Comparison of ENCODE assay signal across 21 cellular contexts in genomic region chr10:90885176-90885575, GRCh38. TPM values are rescaled to one million over a fixed set of nuclear protein-coding genes. Genes with fewer than 3 reads are reported as not detected.
DNase-seq lines count a peak whose midpoint lies in the region; ATAC-seq and TF ChIP-seq lines count a peak whose summit lies in the region.
"Had no signal": no experiment of that assay in that cellular context is flagged by ENCODE, and none has a peak within 500 bp of the region (broad histone marks: within the 10 kb centered on the region; RNA-seq: fewer than 3 reads in every experiment).

No MANE protein-coding gene starts in this region.

- H4K5ac ChIP-seq in IMR-90 (ENCODE audit: low read depth, low read length): peak overlapping the region; percentile 60; the same call in 1 of the 2 replicates

- H3K4me3 ChIP-seq in AG09309 (ENCODE audit: control insufficient read depth, low read depth, low read length) (no peak overlapping the region), IMR-90 (ENCODE audit: insufficient read depth, low read depth, low read length) (no peak overlapping the region), brain microvascular endothelial cell (ENCODE audit: low read depth, low read length) (no peak overlapping the region), left lung (no peak overlapping the region)

- H3K4me1 ChIP-seq in IMR-90 (ENCODE audit: control insufficient read depth, insufficient read depth, low read length) (peaks cover 17% of the 10 kb centered on the region), left lung (no peaks in the 10 kb centered on the region)

- no peak overlapping the region for H2BK15ac ChIP-seq in IMR-90 (ENCODE audit: low read depth, low read length)

- in situ Hi-C loops in IMR-90 (cut with MboI; ENCODE audit: low sequenced_read_pairs) (no loop called here), brain microvascular endothelial cell (cut with HindIII; ENCODE audit: low pct_ligation_motif_present, low sequenced_read_pairs) (no loop called here)

- peak overlapping the region; percentile 1; the same call in 1 of the 2 replicates for H4K91ac ChIP-seq in IMR-90 (ENCODE audit: insufficient read depth, low read depth, low read length)

- no peak overlapping the region for H3K23ac ChIP-seq in IMR-90 (ENCODE audit: low read depth, low read length)

- peaks cover 6 to 14% of the 10 kb centered on the region in 2 experiments; a peak in 3 of 4 replicates for H3K79me1 ChIP-seq in IMR-90 (ENCODE audit: low read depth in 1 of 2, low read length in 2 of 2)

- no peak for TF ChIP-seq POLR2A in IMR-90 (IDR thresholded peaks at IDR 0.05; ENCODE audit: low read depth, low read length)

- H2AK5ac ChIP-seq in IMR-90 (ENCODE audit: low read depth, low read length): no peak overlapping the region

- H4K20me1 ChIP-seq in IMR-90 (ENCODE audit: insufficient read depth, low read length): no peaks in the 10 kb centered on the region

- peak overlapping the region; percentile 91 for H2BK5ac ChIP-seq in IMR-90 (ENCODE audit: low read depth, low read length, poor library complexity, severe bottlenecking)

- H3K9me1 ChIP-seq in IMR-90 (ENCODE audit: insufficient read depth, low read length): peaks cover 3% of the 10 kb centered on the region; the same call in 1 of the 2 replicates

- no peak overlapping the region for H2BK20ac ChIP-seq in IMR-90 (ENCODE audit: low read depth, low read length)

- TF ChIP-seq RAD21 in IMR-90 (IDR thresholded peaks at IDR 0.05; ENCODE audit: low read length): no peak

- no peak overlapping the region for H2AFZ ChIP-seq in IMR-90 (replicated peaks; ENCODE audit: low read length, poor library complexity)

- H3K27me3 ChIP-seq in IMR-90 (ENCODE audit: control insufficient read depth, insufficient read depth, low read length): no peaks in the 10 kb centered on the region
- H3K27me3 ChIP-seq in brain microvascular endothelial cell (replicated peaks): no peaks in the 10 kb centered on the region
- no peaks in the 10 kb centered on the region for H3K27me3 ChIP-seq in left lung

- ATAC-seq in IMR-90 (ENCODE audit: low read depth) (peak; percentile 86), left lung (peak; percentile 30), GM19452 (IDR thresholded peaks at IDR 0.05; ENCODE audit: unreplicated experiment) (no peak)

- no peaks in the 10 kb centered on the region for H3K9me3 Mint-ChIP-seq in activated naive CD8-positive, alpha-beta T cell treated with anti-CD3 and anti-CD28 coated beads for 36 hours
- H3K9me3 Mint-ChIP-seq: immature natural killer cell; stimulated activated naive CD8-positive, alpha-beta T cell treated with anti-CD3 and anti-CD28 coated beads, Interleukin-15, Interleukin-2, amounts not matched to agents 100 ng/mL and 50 ng/mL, for 24 hours had no signal

- no peak overlapping the region for H3K4me3 Mint-ChIP-seq in activated naive CD8-positive, alpha-beta T cell treated with anti-CD3 and anti-CD28 coated beads for 36 hours
- H3K4me3 Mint-ChIP-seq: immature natural killer cell; stimulated activated naive CD8-positive, alpha-beta T cell treated with anti-CD3 and anti-CD28 coated beads, Interleukin-15, Interleukin-2, amounts not matched to agents 100 ng/mL and 50 ng/mL, for 24 hours had no signal

- H3K27me3 Mint-ChIP-seq in activated naive CD8-positive, alpha-beta T cell treated with anti-CD3 and anti-CD28 coated beads for 36 hours: no peaks in the 10 kb centered on the region
- H3K27me3 Mint-ChIP-seq: stimulated activated naive CD8-positive, alpha-beta T cell treated with anti-CD3 and anti-CD28 coated beads, Interleukin-15, Interleukin-2, amounts not matched to agents 100 ng/mL and 50 ng/mL, for 24 hours had no signal

- peak; percentile 67 for DNase-seq in AG09309 (ENCODE audit: low read depth)
- DNase-seq in IMR-90: peak; percentile 85
- peak; percentile 71 for DNase-seq in brain microvascular endothelial cell
- DNase-seq in left lung: no peak
- no peak for DNase-seq in activated effector memory CD4-positive, alpha-beta T cell treated with anti-CD3 and anti-CD28 coated beads, Interleukin-2, amount 50 U/mL, for 16 hours
- DNase-seq in activated naive CD8-positive, alpha-beta T cell treated with anti-CD3 and anti-CD28 coated beads for 36 hours: no peak
- DNase-seq in NCI-H1105 treated with DMSO at 0.1 percent for 48 hours (lab: John Stamatoyannopoulos, UW): no peak
- DNase-seq: ACHN; activated CD4-positive, alpha-beta T cell treated with anti-CD3 and anti-CD28 coated beads for 4 hours; activated gamma-delta T cell; anterior cingulate cortex; cortex of kidney; head of caudate nucleus; immature natural killer cell; NCI-H1436; occipital lobe; right cardiac atrium; stimulated activated CD4-positive, alpha-beta T cell treated with anti-CD3 and anti-CD28 coated beads, Interleukin-1b, Interleukin-23, amount 100 ng/mL, for 48 hours had no signal

- H3K18ac ChIP-seq in IMR-90 (ENCODE audit: low read depth, low read length): peak overlapping the region; percentile 78; the same call in 1 of the 2 replicates

- H3K27ac ChIP-seq in IMR-90 (ENCODE audit: insufficient read depth, low read length) (peak overlapping the region; percentile 36), brain microvascular endothelial cell (peak overlapping the region; percentile 20), left lung (no peak overlapping the region)

- no peaks in the 10 kb centered on the region for H3K4me1 Mint-ChIP-seq in activated naive CD8-positive, alpha-beta T cell treated with anti-CD3 and anti-CD28 coated beads for 36 hours
- H3K4me1 Mint-ChIP-seq: immature natural killer cell had no signal

- H3K36me3 Mint-ChIP-seq in activated naive CD8-positive, alpha-beta T cell treated with anti-CD3 and anti-CD28 coated beads for 36 hours: peaks cover 23% of the 10 kb centered on the region

- POLR2A ChIA-PET in IMR-90 (lab: Charles Lee; ENCODE audit: unreplicated experiment): no interaction called here

- BruUV-seq in IMR-90 (replicated peaks; lab: Mats Ljungman, UMichigan): no TSS peak

- peak overlapping the region; percentile 75 for H3K4me2 ChIP-seq in IMR-90 (ENCODE audit: low read depth, low read length)

- dilution Hi-C loops in IMR-90 (cut with HindIII; ENCODE audit: low sequenced_read_pairs, unreplicated experiment): loop anchor here (25.0 kb wide), 1 partner anchor 377 kb away; no protein-coding TSS in a partner anchor

- H2AK9ac ChIP-seq in IMR-90 (replicated peaks; ENCODE audit: low read depth, low read length, poor library complexity): no peak overlapping the region

- H3K9me3 ChIP-seq in IMR-90 (ENCODE audit: control insufficient read depth, insufficient read depth, low read length) (no peaks in the 10 kb centered on the region), left lung (no peaks in the 10 kb centered on the region)

- H2BK120ac ChIP-seq in IMR-90 (ENCODE audit: low read depth, low read length): peak overlapping the region; percentile 48

- WGBS in IMR-90 (ENCODE audit: extremely low coverage in 2 of 2, insufficient read length in 1 of 2), 2 experiments: no CpG with 5 or more reads among the region's 1 CpG

- H3K36me3 ChIP-seq in IMR-90 (ENCODE audit: control insufficient read depth, insufficient read depth, low read length) (peaks cover 9% of the 10 kb centered on the region), brain microvascular endothelial cell (replicated peaks) (peaks cover 15% of the 10 kb centered on the region), left lung (peaks cover 0 to 67% of the 10 kb centered on the region in 2 donors)

- CTCF ChIA-PET in IMR-90 (lab: Yijun Ruan, JAX): interaction anchor here (1.7 kb wide), 1 partner anchor 26 kb away, joined by 6 read pairs; no protein-coding TSS in a partner anchor

- H3K56ac ChIP-seq in IMR-90 (ENCODE audit: extremely low read depth, insufficient read depth, low read length): no peak overlapping the region

- H4K8ac ChIP-seq in IMR-90 (ENCODE audit: low read depth in 2 of 2, low read length in 2 of 2): no peak overlapping the region

- H3K9ac ChIP-seq in IMR-90 (ENCODE audit: low read depth, low read length): no peak overlapping the region

- intact Hi-C loops in IMR-90 (cut with micrococcal nuclease): loop anchor here (10.0 kb wide), 3 partner anchors 280 to 750 kb away; partner anchors contain the start of gene PPP1R3C
- intact Hi-C loops in left lung (cut with DNase I): no loop called here

- H3K4ac ChIP-seq in IMR-90 (ENCODE audit: low read depth, low read length): 0 out of 2 replicates have a peak overlapping the region, but pooled peaks have one; percentile 8

- TF ChIP-seq CTCF in AG09309 (IDR thresholded peaks at IDR 0.05; ENCODE audit: control insufficient read depth, insufficient read depth, low read depth, low read length, missing control alignments): no peak
- no peak for TF ChIP-seq CTCF in IMR-90 (conservative IDR thresholded peaks at IDR 0.05; ENCODE audit: low read depth, low read length)
- TF ChIP-seq CTCF in brain microvascular endothelial cell (IDR thresholded peaks at IDR 0.05; ENCODE audit: low read depth, low read length, missing control alignments): no peak
- TF ChIP-seq CTCF in left lung (IDR thresholded peaks at IDR 0.05): no peak

- H3K14ac ChIP-seq in IMR-90 (replicated peaks; ENCODE audit: low read depth, low read length): no peak overlapping the region; the same call in 1 of the 2 replicates

- no peak overlapping the region for H3K27ac Mint-ChIP-seq in activated naive CD8-positive, alpha-beta T cell treated with anti-CD3 and anti-CD28 coated beads for 36 hours
- H3K27ac Mint-ChIP-seq: immature natural killer cell; stimulated activated naive CD8-positive, alpha-beta T cell treated with anti-CD3 and anti-CD28 coated beads, Interleukin-15, Interleukin-2, amounts not matched to agents 100 ng/mL and 50 ng/mL, for 24 hours had no signal

TF ChIP-seq in IMR-90, 13 proteins besides CTCF, POLR2A, EP300 and RAD21 (continues in another document):
- peak; percentile 94 for TF ChIP-seq CEBPB (IDR thresholded peaks at IDR 0.05; ENCODE audit: low read depth, low read length)

RNA-seq across cellular contexts. Expression of gene RPP30, which starts 13.4 kb away (rescaled TPM):
- total RNA-seq in IMR-90 (2012; rRNA removed): 45.2 and 45.8 TPM in 2 replicates
- polyA plus RNA-seq in IMR-90 (2012; rRNA removed): 25.6 and 27.6 TPM in 2 replicates
- 3.7 and 7.0 TPM in 2 replicates for polyA plus RNA-seq in IMR-90 (2012; cell fraction: cytosol; rRNA removed)
- polyA plus RNA-seq in IMR-90 (2012; cell fraction: nucleus; rRNA removed; ENCODE audit: low replicate concordance): 2.5 and 24.9 TPM in 2 replicates
- total RNA-seq in left lung: 10 to 100 TPM; 26.3 to 28.6 TPM
- 10 to 100 TPM; 81.5 to 88.0 TPM for total RNA-seq in activated naive CD8-positive, alpha-beta T cell treated with anti-CD3 and anti-CD28 coated beads for 36 hours

RNA-seq across cellular contexts. Expression of gene HTR7, which starts 27.3 kb away (rescaled TPM):
- total RNA-seq in IMR-90 (2012; rRNA removed): 0.56 and 0.72 TPM in 2 replicates
- polyA plus RNA-seq in IMR-90 (2012; rRNA removed): 0.43 and 0.44 TPM in 2 replicates
- 0.10 and 0.18 TPM in 2 replicates for polyA plus RNA-seq in IMR-90 (2012; cell fraction: cytosol; rRNA removed)
- polyA plus RNA-seq in IMR-90 (2012; cell fraction: nucleus; rRNA removed; ENCODE audit: low replicate concordance): 0.12 and 0.13 TPM in 2 replicates
- under 1 TPM; 0.12 to 0.65 TPM for total RNA-seq in left lung
- total RNA-seq in activated naive CD8-positive, alpha-beta T cell treated with anti-CD3 and anti-CD28 coated beads for 36 hours: not detected

RNA-seq across cellular contexts. Expression of gene ANKRD1, which starts 35.7 kb away (rescaled TPM):
- total RNA-seq in IMR-90 (2012; rRNA removed): 10.8 and 19.4 TPM in 2 replicates
- polyA plus RNA-seq in IMR-90 (2012; rRNA removed): 7.4 and 8.0 TPM in 2 replicates
- 1.1 and 2.0 TPM in 2 replicates for polyA plus RNA-seq in IMR-90 (2012; cell fraction: cytosol; rRNA removed)
- 1.7 and 5.4 TPM in 2 replicates for polyA plus RNA-seq in IMR-90 (2012; cell fraction: nucleus; rRNA removed; ENCODE audit: low replicate concordance)
- 100 to 1,000 TPM in 1 of 2 donors, 10 to 100 TPM in 1; 29.9 to 165 TPM for total RNA-seq in left lung
- total RNA-seq in activated naive CD8-positive, alpha-beta T cell treated with anti-CD3 and anti-CD28 coated beads for 36 hours: not detected
- total RNA-seq: lower leg skin, occipital lobe had no signal
- polyA plus RNA-seq: immature natural killer cell had no signal

Comparison
In these comparisons a context has a peak if more than half of its experiments do, and no peak if none do; other contexts are left out.
1. DNase-seq: peak in AG09309 (single experiment), IMR-90 (single experiment) and brain microvascular endothelial cell (single experiment); none in left lung (0 of 2), activated effector memory CD4-positive, alpha-beta T cell treated with anti-CD3 and anti-CD28 coated beads, Interleukin-2, amount 50 U/mL, for 16 hours (single experiment), activated naive CD8-positive, alpha-beta T cell treated with anti-CD3 and anti-CD28 coated beads for 36 hours (single experiment) and NCI-H1105 treated with DMSO at 0.1 percent for 48 hours (single experiment).
2. H3K27ac ChIP-seq: peak in IMR-90 (single experiment) and brain microvascular endothelial cell (single experiment); none in left lung (0 of 2).
3. RNA of gene ANKRD1, which starts 35.7 kb away (total RNA-seq): 29.9 to 165 TPM in left lung and 10.8 to 19.4 TPM in IMR-90; not detected in activated naive CD8-positive, alpha-beta T cell treated with anti-CD3 and anti-CD28 coated beads for 36 hours; every median in the first group is over 10 times any median in the second.